ENCODE assay signal across 16 cellular contexts in genomic region chr13:28357247-28357825, GRCh38.
DNase-seq lines count a peak whose midpoint lies in the region; ATAC-seq and TF ChIP-seq lines count a peak whose summit lies in the region.
"Had no signal": no experiment of that assay in that cellular context is flagged by ENCODE, and none has a peak within 500 bp of the region (broad histone marks: within the 10 kb centered on the region; RNA-seq: fewer than 3 reads in every experiment).

No MANE protein-coding gene starts in this region.

- H3K4me2 ChIP-seq in IMR-90 (ENCODE audit: low read depth, low read length), result no peak overlapping the region
- H3K4me2 ChIP-seq: A549 had no signal

- in situ Hi-C loops in IMR-90 (cut with MboI; ENCODE audit: low sequenced_read_pairs), result no loop called here

- peaks cover 53% of the 10 kb centered on the region for H3K4me1 Mint-ChIP-seq in activated CD4-positive, alpha-beta T cell treated with anti-CD3 and anti-CD28 coated beads, Interleukin-2, amount 10 ng/mL, durations not matched to agents 7 days and 5 days
- H3K4me1 Mint-ChIP-seq in osteocyte (ENCODE audit: unreplicated experiment), result peaks cover 20% of the 10 kb centered on the region

- H4K91ac ChIP-seq in IMR-90 (ENCODE audit: insufficient read depth, low read depth, low read length), result peak overlapping the region; percentile 10; the same call in 1 of the 2 replicates

- peak overlapping the region; percentile 47; the same call in 1 of the 2 replicates for H2AK5ac ChIP-seq in IMR-90 (ENCODE audit: low read depth, low read length)

- H3K18ac ChIP-seq in IMR-90 (ENCODE audit: low read depth, low read length), result no peak overlapping the region

- no peak overlapping the region for H3K4me3 ChIP-seq in IMR-90 (ENCODE audit: insufficient read depth, low read depth, low read length)
- H3K4me3 ChIP-seq in colonic mucosa, result no peak overlapping the region
- H3K4me3 ChIP-seq in A673 (ENCODE audit: low read depth, low read length, poor library complexity, severe bottlenecking), result no peak overlapping the region
- H3K4me3 ChIP-seq: A549, left ventricle myocardium inferior, testis had no signal

- no peaks in the 10 kb centered on the region for H3K27me3 ChIP-seq in IMR-90 (ENCODE audit: control insufficient read depth, insufficient read depth, low read length)
- no peaks in the 10 kb centered on the region for H3K27me3 ChIP-seq in colonic mucosa
- no peaks in the 10 kb centered on the region for H3K27me3 ChIP-seq in A673 (replicated peaks; ENCODE audit: insufficient read depth, low read depth, low read length, poor library complexity)
- H3K27me3 ChIP-seq: testis had no signal

- no peaks in the 10 kb centered on the region for H4K20me1 ChIP-seq in IMR-90 (ENCODE audit: insufficient read depth, low read length)

- POLR2A ChIA-PET in activated CD4-positive, alpha-beta T cell treated with anti-CD3 and anti-CD28 coated beads, Interleukin-2, amount 10 ng/mL, durations not matched to agents 7 days and 5 days (lab: Charles Lee), result no interaction called here
- POLR2A ChIA-PET in IMR-90 (lab: Charles Lee; ENCODE audit: unreplicated experiment), result no interaction called here
- POLR2A ChIA-PET in A673 (lab: Charles Lee; ENCODE audit: low non-redundant PET), result no interaction called here

- no peak overlapping the region for H4K5ac ChIP-seq in IMR-90 (ENCODE audit: low read depth, low read length)

- H4K8ac ChIP-seq in IMR-90 (ENCODE audit: low read depth in 2 of 2, low read length in 2 of 2), result 0 out of 4 replicates have a peak overlapping the region, but pooled peaks of 1 of the 2 experiments have one; percentile 18

- peaks cover 25% of the 10 kb centered on the region for H3K36me3 Mint-ChIP-seq in activated CD4-positive, alpha-beta T cell treated with anti-CD3 and anti-CD28 coated beads, Interleukin-2, amount 10 ng/mL, durations not matched to agents 7 days and 5 days (ENCODE audit: low read depth)
- no peaks in the 10 kb centered on the region for H3K36me3 Mint-ChIP-seq in osteocyte (ENCODE audit: unreplicated experiment)

- H3K27ac ChIP-seq in IMR-90 (ENCODE audit: insufficient read depth, low read length), result no peak overlapping the region
- H3K27ac ChIP-seq in colonic mucosa, result no peak overlapping the region
- H3K27ac ChIP-seq in A673 (ENCODE audit: low read depth, low read length, poor library complexity, severe bottlenecking), result no peak overlapping the region
- H3K27ac ChIP-seq: A549, left ventricle myocardium inferior had no signal

- H2BK120ac ChIP-seq in IMR-90 (ENCODE audit: low read depth, low read length), result peak overlapping the region; percentile 18; the same call in 1 of the 2 replicates

- H3K36me3 ChIP-seq in IMR-90 (ENCODE audit: control insufficient read depth, insufficient read depth, low read length), result no peaks in the 10 kb centered on the region
- H3K36me3 ChIP-seq in colonic mucosa, result no peaks in the 10 kb centered on the region
- H3K36me3 ChIP-seq in A673 (ENCODE audit: insufficient read depth, low read length, poor library complexity, severe bottlenecking), result no peaks in the 10 kb centered on the region
- H3K36me3 ChIP-seq: left ventricle myocardium inferior had no signal

- peak; percentile 54; the same call in 1 of the 2 replicates for ATAC-seq in IMR-90 (ENCODE audit: low read depth)
- ATAC-seq: A549 had no signal

- no peak overlapping the region for H2BK20ac ChIP-seq in IMR-90 (ENCODE audit: low read depth, low read length)

- peaks cover 15% of the 10 kb centered on the region for H3K9me3 Mint-ChIP-seq in activated CD4-positive, alpha-beta T cell treated with anti-CD3 and anti-CD28 coated beads, Interleukin-2, amount 10 ng/mL, durations not matched to agents 7 days and 5 days
- H3K9me3 Mint-ChIP-seq in osteocyte (ENCODE audit: unreplicated experiment), result peaks cover 4% of the 10 kb centered on the region
- H3K9me3 Mint-ChIP-seq: activated T-cell treated with anti-CD3 and anti-CD28 coated beads, Interleukin-2, amount 50 U/mL, for 24 hours had no signal

- DNase-seq in activated CD4-positive, alpha-beta T cell treated with anti-CD3 and anti-CD28 coated beads, Interleukin-2, amount 10 ng/mL, durations not matched to agents 7 days and 5 days, result no peak
- DNase-seq in activated CD4-positive, alpha-beta T cell treated with anti-CD3 and anti-CD28 coated beads, Interleukin-2, amount 50 U/mL, for 4 hours, result no peak
- DNase-seq in IMR-90 (no peak), dermis blood vessel endothelial cell (peak; percentile 37), osteocyte (ENCODE audit: extremely low spot score, unreplicated experiment) (no peak), HUDEP-2 (lab: John Stamatoyannopoulos, UW; ENCODE audit: unreplicated experiment in 76 of 76) (no peak), colonic mucosa (no peak), A673 (ENCODE audit: low spot score) (no peak)
- DNase-seq: activated T-cell treated with anti-CD3 and anti-CD28 coated beads, Interleukin-2, amount 50 U/mL, for 24 hours; COR-L47; GF-D8; left ventricle myocardium inferior; NCI-H1048; RPMI8226; testis had no signal

- no peak overlapping the region; the same call in 1 of the 2 replicates for H3K23ac ChIP-seq in IMR-90 (ENCODE audit: low read depth, low read length)

- BruUV-seq in IMR-90 (replicated peaks; lab: Mats Ljungman, UMichigan), result no TSS peak
- no TSS peak for BruUV-seq in A673 (replicated peaks; lab: Mats Ljungman, UMichigan)

- no peaks in the 10 kb centered on the region for H3K9me3 ChIP-seq in IMR-90 (ENCODE audit: control insufficient read depth, insufficient read depth, low read length)
- H3K9me3 ChIP-seq in colonic mucosa, result no peaks in the 10 kb centered on the region
- no peaks in the 10 kb centered on the region for H3K9me3 ChIP-seq in A673 (ENCODE audit: low read depth, low read length, poor library complexity, severe bottlenecking)
- H3K9me3 ChIP-seq: A549, left ventricle myocardium inferior, testis had no signal

- H3K9ac ChIP-seq in IMR-90 (ENCODE audit: low read depth, low read length), result no peak overlapping the region
- no peak overlapping the region for H3K9ac ChIP-seq in colonic mucosa (ENCODE audit: low read depth in 2 of 2, low read length in 2 of 2)

- no peak for TF ChIP-seq POLR2A in IMR-90 (IDR thresholded peaks at IDR 0.05; ENCODE audit: low read depth, low read length)

- peaks cover 4% of the 10 kb centered on the region for H3K27me3 Mint-ChIP-seq in activated CD4-positive, alpha-beta T cell treated with anti-CD3 and anti-CD28 coated beads, Interleukin-2, amount 10 ng/mL, durations not matched to agents 7 days and 5 days
- no peaks in the 10 kb centered on the region for H3K27me3 Mint-ChIP-seq in osteocyte (ENCODE audit: unreplicated experiment)
- H3K27me3 Mint-ChIP-seq: activated T-cell treated with anti-CD3 and anti-CD28 coated beads, Interleukin-2, amount 50 U/mL, for 24 hours had no signal

- H2BK5ac ChIP-seq in IMR-90 (ENCODE audit: low read depth, low read length, poor library complexity, severe bottlenecking), result no peak overlapping the region

- peak overlapping the region; percentile 34; the same call in 1 of the 2 replicates for H3K14ac ChIP-seq in IMR-90 (replicated peaks; ENCODE audit: low read depth, low read length)

- no peak overlapping the region for H3K56ac ChIP-seq in IMR-90 (ENCODE audit: extremely low read depth, insufficient read depth, low read length)

- WGBS in IMR-90 (ENCODE audit: extremely low coverage in 2 of 2, insufficient read length in 1 of 2), 2 experiments, result 100% methylated on average over 1 of the region's 8 CpGs; no CpG with 5 or more reads in 1 of the 2 experiments

- intact Hi-C loops in IMR-90 (cut with micrococcal nuclease), result no loop called here
- intact Hi-C loops in colonic mucosa (cut with DNase I), result no loop called here
- intact Hi-C loops in A673 (cut with micrococcal nuclease; ENCODE audit: unreplicated experiment), result no loop called here

- H2AFZ ChIP-seq in IMR-90 (replicated peaks; ENCODE audit: low read length, poor library complexity), result peak overlapping the region; percentile 44

- 0 out of 3 replicates have a peak overlapping the region, but pooled peaks have one; percentile 51 for H2BK15ac ChIP-seq in IMR-90 (ENCODE audit: low read depth, low read length)

- H3K4me3 Mint-ChIP-seq in activated CD4-positive, alpha-beta T cell treated with anti-CD3 and anti-CD28 coated beads, Interleukin-2, amount 10 ng/mL, durations not matched to agents 7 days and 5 days, result no peak overlapping the region
- no peak overlapping the region for H3K4me3 Mint-ChIP-seq in osteocyte (ENCODE audit: unreplicated experiment)
- H3K4me3 Mint-ChIP-seq: activated T-cell treated with anti-CD3 and anti-CD28 coated beads, Interleukin-2, amount 50 U/mL, for 24 hours had no signal

- peak overlapping the region; percentile 25; the same call in 1 of the 2 replicates for H3K4ac ChIP-seq in IMR-90 (ENCODE audit: low read depth, low read length)

- peaks cover 3% of the 10 kb centered on the region; the same call in 1 of the 2 replicates for H3K9me1 ChIP-seq in IMR-90 (ENCODE audit: insufficient read depth, low read length)

- TF ChIP-seq CTCF in IMR-90 (conservative IDR thresholded peaks at IDR 0.05; ENCODE audit: low read depth, low read length), result no peak
- TF ChIP-seq CTCF in osteocyte (IDR thresholded peaks at IDR 0.05), result no peak
- no peak for TF ChIP-seq CTCF in colonic mucosa (IDR thresholded peaks at IDR 0.05)
- no peak for TF ChIP-seq CTCF in A673 (conservative IDR thresholded peaks at IDR 0.05; ENCODE audit: low read depth, low read length)

- H3K27ac Mint-ChIP-seq in activated CD4-positive, alpha-beta T cell treated with anti-CD3 and anti-CD28 coated beads, Interleukin-2, amount 10 ng/mL, durations not matched to agents 7 days and 5 days, result peak overlapping the region; percentile 82
- peak overlapping the region; percentile 56 for H3K27ac Mint-ChIP-seq in osteocyte (ENCODE audit: unreplicated experiment)

- peaks cover 8% of the 10 kb centered on the region for H3K4me1 ChIP-seq in IMR-90 (ENCODE audit: control insufficient read depth, insufficient read depth, low read length)
- no peaks in the 10 kb centered on the region for H3K4me1 ChIP-seq in colonic mucosa
- peaks cover 4% of the 10 kb centered on the region for H3K4me1 ChIP-seq in A673 (ENCODE audit: insufficient read depth, low read length, poor library complexity, severe bottlenecking)
- H3K4me1 ChIP-seq: A549 had no signal

- CTCF ChIA-PET in activated CD4-positive, alpha-beta T cell treated with anti-CD3 and anti-CD28 coated beads, Interleukin-2, amount 10 ng/mL, durations not matched to agents 7 days and 5 days (lab: Charles Lee), result interaction anchor here (0.6 to 1.2 kb wide), 5 partner anchors 10 to 249 kb away, joined by 3 to 4 read pairs (median 3); no protein-coding TSS in a partner anchor
- CTCF ChIA-PET in IMR-90 (lab: Yijun Ruan, JAX), result no interaction called here
- CTCF ChIA-PET in A673 (lab: Charles Lee), result interaction anchor here (0.6 kb wide), 1 partner anchor 979 kb away, joined by 7 read pairs; no protein-coding TSS in a partner anchor

- dilution Hi-C loops in IMR-90 (cut with HindIII; ENCODE audit: low sequenced_read_pairs, unreplicated experiment), result no loop called here

- H3K79me1 ChIP-seq in IMR-90 (ENCODE audit: low read depth in 1 of 2, low read length in 2 of 2), result no peaks in the 10 kb centered on the region

- TF ChIP-seq RAD21 in IMR-90 (IDR thresholded peaks at IDR 0.05; ENCODE audit: low read length), result no peak

- no peak overlapping the region for H2AK9ac ChIP-seq in IMR-90 (replicated peaks; ENCODE audit: low read depth, low read length, poor library complexity)

TF ChIP-seq in IMR-90, 13 proteins besides CTCF, POLR2A, EP300 and RAD21 (continues in another document):
- TF ChIP-seq SMC3 (IDR thresholded peaks at IDR 0.05; ENCODE audit: low read depth, low read length), result no peak
- TF ChIP-seq BHLHE40 (IDR thresholded peaks at IDR 0.05; ENCODE audit: low read depth, low read length), result no peak
